30 cellular contexts compared by ENCODE assay signal in genomic region chr20:46120136-46120535, GRCh38. TPM values are rescaled to one million over a fixed set of nuclear protein-coding genes. Genes with fewer than 3 reads are reported as not detected.
A peak's percentile ranks its signal among the peaks of the same experiment; 100 is the strongest.
DNase-seq lines count a peak whose midpoint lies in the region; ATAC-seq and TF ChIP-seq lines count a peak whose summit lies in the region.
"Had no signal": no experiment of that assay in that cellular context is flagged by ENCODE, and none has a peak within 500 bp of the region (broad histone marks: within the 10 kb centered on the region; RNA-seq: fewer than 3 reads in every experiment).

No MANE protein-coding gene starts in this region.

- no peak overlapping the region for H3K27ac Mint-ChIP-seq in stimulated activated naive CD8-positive, alpha-beta T cell treated with anti-CD3 and anti-CD28 coated beads, Interleukin-15, Interleukin-2, amounts not matched to agents 100 ng/mL and 50 ng/mL, for 24 hours
- peak overlapping the region; percentile 100 for H3K27ac Mint-ChIP-seq in naive B cell
- H3K27ac Mint-ChIP-seq: activated CD8-positive, alpha-beta T cell treated with anti-CD3 and anti-CD28 coated beads, Interleukin-2, amount 10 ng/mL, durations not matched to agents 7 days and 5 days; activated naive CD4-positive, alpha-beta T cell treated with anti-CD3 and anti-CD28 coated beads, Interleukin-2, amount 50 U/mL, for 24 hours; T-helper 2 cell treated with Interferon-gamma antibody and Interleukin-4, amounts not matched to agents 5 μg/mL and 100 μg/mL, for 36 hours had no signal

- no peak overlapping the region for H2AFZ ChIP-seq in SU-DHL-6 (ENCODE audit: low read depth, low read length, severe bottlenecking)
- H2AFZ ChIP-seq: hepatocyte had no signal

- no peaks in the 10 kb centered on the region for H3K9me3 ChIP-seq in SU-DHL-6 (ENCODE audit: insufficient read depth, low read length)
- no peaks in the 10 kb centered on the region for H3K9me3 ChIP-seq in sigmoid colon
- H3K9me3 ChIP-seq: breast epithelium, gastroesophageal sphincter, lower lobe of right lung, MG63, testis had no signal

- no peak for ATAC-seq in stimulated activated naive CD8-positive, alpha-beta T cell treated with anti-CD3 and anti-CD28 coated beads, Interleukin-15, Interleukin-2, amounts not matched to agents 100 U/mL and 50 U/mL, for 24 hours
- ATAC-seq in naive B cell (ENCODE audit: low read depth in 2 of 2) (no peak), HG03139 (IDR thresholded peaks at IDR 0.05; ENCODE audit: unreplicated experiment) (no peak)
- ATAC-seq: activated CD8-positive, alpha-beta T cell treated with anti-CD3 and anti-CD28 coated beads, Interleukin-2, amount 10 ng/mL, durations not matched to agents 7 days and 5 days; gastroesophageal sphincter; lower lobe of right lung; natural killer cell treated with Interleukin-12 subunit alpha and Interleukin-12 subunit beta and Interleukin-15 and Interleukin-18, amount 100 ng/mL, for 72 hours; Panc1 had no signal

- peaks cover 0 to 45% (median 20%) of the 10 kb centered on the region in 4 donors for H3K4me1 ChIP-seq in sigmoid colon
- H3K4me1 ChIP-seq: testis had no signal

- H3K27me3 ChIP-seq in SU-DHL-6 (ENCODE audit: low read length) (no peaks in the 10 kb centered on the region), sigmoid colon (no peaks in the 10 kb centered on the region)
- H3K27me3 ChIP-seq: breast epithelium, gastroesophageal sphincter, testis had no signal

- TF ChIP-seq CTCF in SU-DHL-6 (IDR thresholded peaks at IDR 0.05; ENCODE audit: insufficient read depth, low read length, poor library complexity, severe bottlenecking) (no peak), sigmoid colon (IDR thresholded peaks at IDR 0.05) (no peak)

- intact Hi-C loops in sigmoid colon (cut with DNase I): no loop called here

- DNase-seq in stimulated activated naive CD8-positive, alpha-beta T cell treated with anti-CD3 and anti-CD28 coated beads, Interleukin-15, Interleukin-2, amounts not matched to agents 100 U/mL and 50 U/mL, for 24 hours: no peak
- DNase-seq in naive B cell (no peak), ureter (ENCODE audit: low spot score) (no peak), sigmoid colon (no peak)
- DNase-seq: activated CD8-positive, alpha-beta T cell treated with anti-CD3 and anti-CD28 coated beads, Interleukin-2, amount 10 ng/mL, durations not matched to agents 7 days and 5 days; AML-193; anterior cingulate cortex; CD8-positive, alpha-beta memory T cell; GOT3; KG1; lower lobe of right lung; MG63; NCI-H1105 treated with DMSO at 0.1 percent for 48 hours; NCI-H2029; NCI-H526; NK-92 treated with Interleukin-12 subunit alpha and Interleukin-12 subunit beta, amount 100 ng/mL, for 24 hours; Right ventricle myocardium superior; stimulated activated naive CD4-positive, alpha-beta T cell; testis had no signal

- H3K79me2 ChIP-seq in SU-DHL-6 (ENCODE audit: insufficient read depth, low read length): peaks cover 27% of the 10 kb centered on the region
- H3K79me2 ChIP-seq: hepatocyte had no signal

- H3K4me3 ChIP-seq in SU-DHL-6 (ENCODE audit: insufficient read depth, low read length, poor library complexity, severe bottlenecking) (peak overlapping the region; percentile 61), sigmoid colon (no peak overlapping the region)
- H3K4me3 ChIP-seq: gastroesophageal sphincter, hepatocyte, MG63, testis had no signal

- peaks cover 17% of the 10 kb centered on the region for H3K36me3 Mint-ChIP-seq in stimulated activated naive CD8-positive, alpha-beta T cell treated with anti-CD3 and anti-CD28 coated beads, Interleukin-15, Interleukin-2, amounts not matched to agents 100 ng/mL and 50 ng/mL, for 24 hours (ENCODE audit: low read depth)
- H3K36me3 Mint-ChIP-seq in naive B cell: peaks cover 22 to 42% of the 10 kb centered on the region in 2 donors
- H3K36me3 Mint-ChIP-seq: natural killer cell treated with Interleukin-12 subunit alpha and Interleukin-12 subunit beta and Interleukin-15 and Interleukin-18, amount 100 ng/mL, for 72 hours had no signal

- no peaks in the 10 kb centered on the region for H4K20me1 ChIP-seq in SU-DHL-6 (ENCODE audit: low read depth, low read length)

- no peak for TF ChIP-seq POLR2A in sigmoid colon (IDR thresholded peaks at IDR 0.05)

- no peaks in the 10 kb centered on the region for H3K9me2 ChIP-seq in SU-DHL-6 (replicated peaks; ENCODE audit: insufficient read depth, low read length)

- H3F3A ChIP-seq in SU-DHL-6 (ENCODE audit: insufficient read depth): peaks cover 22% of the 10 kb centered on the region

- H3K36me3 ChIP-seq in SU-DHL-6 (ENCODE audit: low read length) (no peaks in the 10 kb centered on the region), sigmoid colon (peaks cover 0 to 22% (median 1%) of the 10 kb centered on the region in 4 donors)
- H3K36me3 ChIP-seq: breast epithelium, MG63 had no signal

- TF ChIP-seq EP300 in sigmoid colon (IDR thresholded peaks at IDR 0.05): no peak

- peak overlapping the region; percentile 94 for H3K4me3 Mint-ChIP-seq in stimulated activated naive CD8-positive, alpha-beta T cell treated with anti-CD3 and anti-CD28 coated beads, Interleukin-15, Interleukin-2, amounts not matched to agents 100 ng/mL and 50 ng/mL, for 24 hours
- peak overlapping the region; percentile 99 to 100 (median 100) for H3K4me3 Mint-ChIP-seq in naive B cell
- H3K4me3 Mint-ChIP-seq: activated CD8-positive, alpha-beta T cell treated with anti-CD3 and anti-CD28 coated beads, Interleukin-2, amount 10 ng/mL, durations not matched to agents 7 days and 5 days; activated naive CD4-positive, alpha-beta T cell treated with anti-CD3 and anti-CD28 coated beads, Interleukin-2, amount 50 U/mL, for 24 hours; natural killer cell treated with Interleukin-12 subunit alpha and Interleukin-12 subunit beta and Interleukin-15 and Interleukin-18, amount 100 ng/mL, for 72 hours; T-helper 2 cell treated with Interferon-gamma antibody and Interleukin-4, amounts not matched to agents 5 μg/mL and 100 μg/mL, for 36 hours had no signal

- H3K4me2 ChIP-seq in SU-DHL-6 (ENCODE audit: low read depth, low read length, poor library complexity, severe bottlenecking): peak overlapping the region; percentile 92
- H3K4me2 ChIP-seq: hepatocyte had no signal

- H3K9me3 Mint-ChIP-seq in stimulated activated naive CD8-positive, alpha-beta T cell treated with anti-CD3 and anti-CD28 coated beads, Interleukin-15, Interleukin-2, amounts not matched to agents 100 ng/mL and 50 ng/mL, for 24 hours: no peaks in the 10 kb centered on the region
- H3K9me3 Mint-ChIP-seq in naive B cell: no peaks in the 10 kb centered on the region
- H3K9me3 Mint-ChIP-seq: activated naive CD4-positive, alpha-beta T cell treated with anti-CD3 and anti-CD28 coated beads, Interleukin-2, amount 50 U/mL, for 24 hours; CD8-positive, alpha-beta memory T cell; natural killer cell treated with Interleukin-12 subunit alpha and Interleukin-12 subunit beta and Interleukin-15 and Interleukin-18, amount 100 ng/mL, for 72 hours; T-helper 2 cell treated with Interferon-gamma antibody and Interleukin-4, amounts not matched to agents 5 μg/mL and 100 μg/mL, for 36 hours had no signal

- 88% methylated on average over 2 of the region's 2 CpGs for WGBS in sigmoid colon, 2 donors

- H3K9ac ChIP-seq in SU-DHL-6 (ENCODE audit: low read length): peak overlapping the region; percentile 59

- peak overlapping the region; percentile 87 for H3K27ac ChIP-seq in SU-DHL-6 (ENCODE audit: low read depth, low read length)
- peak overlapping the region in 2 of 4 donors; percentile 27 to 34 for H3K27ac ChIP-seq in sigmoid colon
- H3K27ac ChIP-seq: hepatocyte, testis had no signal

- H3K27me3 Mint-ChIP-seq in stimulated activated naive CD8-positive, alpha-beta T cell treated with anti-CD3 and anti-CD28 coated beads, Interleukin-15, Interleukin-2, amounts not matched to agents 100 ng/mL and 50 ng/mL, for 24 hours: peaks cover 6% of the 10 kb centered on the region
- no peaks in the 10 kb centered on the region for H3K27me3 Mint-ChIP-seq in naive B cell
- H3K27me3 Mint-ChIP-seq: activated naive CD4-positive, alpha-beta T cell treated with anti-CD3 and anti-CD28 coated beads, Interleukin-2, amount 50 U/mL, for 24 hours had no signal

- H3K4me1 Mint-ChIP-seq in stimulated activated naive CD8-positive, alpha-beta T cell treated with anti-CD3 and anti-CD28 coated beads, Interleukin-15, Interleukin-2, amounts not matched to agents 100 ng/mL and 50 ng/mL, for 24 hours (ENCODE audit: low read depth): peaks cover 23% of the 10 kb centered on the region
- peaks cover 59 to 70% (median 70%) of the 10 kb centered on the region in 3 donors for H3K4me1 Mint-ChIP-seq in naive B cell

RNA-seq across cellular contexts. Expression of gene CD40, which starts 2.0 kb away (rescaled TPM):
- 100 to 1,000 TPM; 273 to 368 (median 312) TPM for polyA plus RNA-seq in naive B cell (ENCODE audit: low read depth in 6 of 6)
- 29.0 TPM for total RNA-seq in ureter
- total RNA-seq in sigmoid colon: 10 to 100 TPM in 2 of 4 donors, 1 to 10 TPM in 2; 5.0 to 15.6 (median 11.1) TPM
- 10 to 100 TPM in 1 of 3 donors, 1 to 10 TPM in 2; 3.6 to 25.2 (median 7.9) TPM for polyA plus RNA-seq in sigmoid colon
- total RNA-seq: HT-29 had no signal

RNA-seq across cellular contexts. Expression of gene NCOA5, which starts 30.4 kb away (rescaled TPM):
- polyA plus RNA-seq in naive B cell (ENCODE audit: low read depth in 6 of 6) (10 to 100 TPM; 13.8 to 39.3 (median 27.3) TPM), sigmoid colon (10 to 100 TPM; 10.6 to 19.5 (median 11.4) TPM)
- total RNA-seq in ureter (30.0 TPM), sigmoid colon (10 to 100 TPM; 22.4 to 39.2 (median 29.5) TPM)
